ENCODE assay signal across 12 cellular contexts in genomic region chr6:142867988-142868818, GRCh38.
DNase-seq lines count a peak whose midpoint lies in the region; ATAC-seq and TF ChIP-seq lines count a peak whose summit lies in the region.
"Had no signal": no experiment of that assay in that cellular context is flagged by ENCODE, and none has a peak within 500 bp of the region (broad histone marks: within the 10 kb centered on the region; RNA-seq: fewer than 3 reads in every experiment).

No MANE protein-coding gene starts in this region.

- H3K4me2 ChIP-seq in IMR-90 (ENCODE audit: low read depth, low read length) = peak overlapping the region; percentile 90; the same call in 1 of the 2 replicates

- CTCF ChIA-PET in IMR-90 (lab: Yijun Ruan, JAX) = interaction anchor here (0.5 kb wide), 1 partner anchor 58 kb away, joined by 3 read pairs; no protein-coding TSS in a partner anchor
- CTCF ChIA-PET in RWPE1 (lab: Yijun Ruan, JAX) = interaction anchor here (0.6 kb wide), 1 partner anchor 643 kb away, joined by 3 read pairs; the partner anchor contains the start of gene FUCA2

- peaks cover 14% of the 10 kb centered on the region for H3K4me1 ChIP-seq in IMR-90 (ENCODE audit: control insufficient read depth, insufficient read depth, low read length)
- H3K4me1 ChIP-seq in transverse colon = peaks cover 5 to 39% (median 27%) of the 10 kb centered on the region in 4 donors

- in situ Hi-C loops in IMR-90 (cut with MboI; ENCODE audit: low sequenced_read_pairs) = no loop called here
- in situ Hi-C loops in brain microvascular endothelial cell (cut with HindIII; ENCODE audit: low pct_ligation_motif_present, low sequenced_read_pairs) = no loop called here
- in situ Hi-C loops in transverse colon (cut with MboI; ENCODE audit: low pct_ligation_motif_present in 1 of 4, low pct_unique_long_range_greater_than_20kb in 1 of 4, low sequenced_read_pairs in 3 of 4) = no loop called here

- H3K4ac ChIP-seq in IMR-90 (ENCODE audit: low read depth, low read length) = no peak overlapping the region

- intact Hi-C loops in IMR-90 (cut with micrococcal nuclease) (no loop called here), transverse colon (cut with DNase I; ENCODE audit: low total_unique reads) (no loop called here)

- H2AK9ac ChIP-seq in IMR-90 (replicated peaks; ENCODE audit: low read depth, low read length, poor library complexity) = no peak overlapping the region

- H2BK20ac ChIP-seq in IMR-90 (ENCODE audit: low read depth, low read length) = no peak overlapping the region

- H3K36me3 Mint-ChIP-seq in naive thymus-derived CD8-positive, alpha-beta T cell = peaks cover 0 to 8% (median 0%) of the 10 kb centered on the region in 3 donors

- H3K27ac ChIP-seq in IMR-90 (ENCODE audit: insufficient read depth, low read length) (no peak overlapping the region), brain microvascular endothelial cell (peak overlapping the region; percentile 26), transverse colon (peak overlapping the region in 1 of 4 donors; percentile 1), RWPE1 (no peak overlapping the region)
- H3K27ac ChIP-seq: neutrophil, uterus had no signal

- TF ChIP-seq CTCF in IMR-90 (conservative IDR thresholded peaks at IDR 0.05; ENCODE audit: low read depth, low read length) (no peak), brain microvascular endothelial cell (IDR thresholded peaks at IDR 0.05; ENCODE audit: low read depth, low read length, missing control alignments) (no peak), transverse colon (IDR thresholded peaks at IDR 0.05) (no peak), RWPE1 (conservative IDR thresholded peaks at IDR 0.05; ENCODE audit: low read depth) (no peak)

- H3K9me1 ChIP-seq in IMR-90 (ENCODE audit: insufficient read depth, low read length) = peaks cover 7% of the 10 kb centered on the region; the same call in 1 of the 2 replicates

- no peak overlapping the region for H2AK5ac ChIP-seq in IMR-90 (ENCODE audit: low read depth, low read length)

- no peak for TF ChIP-seq EP300 in transverse colon (IDR thresholded peaks at IDR 0.05; ENCODE audit: low read depth)

- DNase-seq in IMR-90 (peak; percentile 51), brain microvascular endothelial cell (no peak), transverse colon (no peak), ecto neural progenitor cell (ENCODE audit: low spot score) (no peak), RWPE1 (ENCODE audit: low spot score) (no peak)
- no peak for DNase-seq in naive thymus-derived CD8-positive, alpha-beta T cell
- DNase-seq: NCI-H2029 treated with DMSO at 0.1 percent for 48 hours, uterus had no signal

- 0 out of 2 replicates have a peak overlapping the region, but pooled peaks have one; percentile 28 for H3K23ac ChIP-seq in IMR-90 (ENCODE audit: low read depth, low read length)

- H2BK5ac ChIP-seq in IMR-90 (ENCODE audit: low read depth, low read length, poor library complexity, severe bottlenecking) = no peak overlapping the region

- TF ChIP-seq POLR2A in IMR-90 (IDR thresholded peaks at IDR 0.05; ENCODE audit: low read depth, low read length) (no peak), transverse colon (IDR thresholded peaks at IDR 0.05) (no peak)

- no peak overlapping the region for H3K9ac ChIP-seq in IMR-90 (ENCODE audit: low read depth, low read length)

- peak overlapping the region in 9 of 10 donors; percentile 45 to 78 (median 55) for H3K4me3 Mint-ChIP-seq in naive thymus-derived CD8-positive, alpha-beta T cell

- peaks cover 46 to 95% (median 87%) of the 10 kb centered on the region in 4 donors for H3K4me1 Mint-ChIP-seq in naive thymus-derived CD8-positive, alpha-beta T cell

- dilution Hi-C loops in IMR-90 (cut with HindIII; ENCODE audit: low sequenced_read_pairs, unreplicated experiment) = no loop called here

- POLR2A ChIA-PET in IMR-90 (lab: Charles Lee; ENCODE audit: unreplicated experiment) = no interaction called here
- POLR2A ChIA-PET in naive thymus-derived CD8-positive, alpha-beta T cell (lab: Charles Lee) = interaction anchor here (0.7 to 0.8 kb wide), 3 partner anchors 8 to 25 kb away, joined by 3 to 4 read pairs (median 3); no protein-coding TSS in a partner anchor
- POLR2A ChIA-PET in RWPE1 (lab: Yijun Ruan, JAX; ENCODE audit: low non-redundant PET) = no interaction called here

- peak overlapping the region; percentile 11; the same call in 1 of the 2 replicates for H3K18ac ChIP-seq in IMR-90 (ENCODE audit: low read depth, low read length)

- H2AFZ ChIP-seq in IMR-90 (replicated peaks; ENCODE audit: low read length, poor library complexity) = no peak overlapping the region

- BruUV-seq in IMR-90 (replicated peaks; lab: Mats Ljungman, UMichigan) = no TSS peak

- H3K27me3 Mint-ChIP-seq in naive thymus-derived CD8-positive, alpha-beta T cell = no peaks in the 10 kb centered on the region

- H2BK15ac ChIP-seq in IMR-90 (ENCODE audit: low read depth, low read length) = no peak overlapping the region

- no peak overlapping the region; the same call in 1 of the 2 replicates for H4K5ac ChIP-seq in IMR-90 (ENCODE audit: low read depth, low read length)

- TF ChIP-seq RAD21 in IMR-90 (IDR thresholded peaks at IDR 0.05; ENCODE audit: low read length) = no peak

- no peaks in the 10 kb centered on the region for H3K27me3 ChIP-seq in IMR-90 (ENCODE audit: control insufficient read depth, insufficient read depth, low read length)
- H3K27me3 ChIP-seq in brain microvascular endothelial cell (replicated peaks) = no peaks in the 10 kb centered on the region
- no peaks in the 10 kb centered on the region for H3K27me3 ChIP-seq in transverse colon
- H3K27me3 ChIP-seq: adrenal gland, neutrophil, uterus had no signal

- 17% methylated on average over 2 of the region's 5 CpGs; no CpG with 5 or more reads in 1 of the 2 experiments for WGBS in IMR-90 (ENCODE audit: extremely low coverage in 2 of 2, insufficient read length in 1 of 2), 2 experiments
- WGBS in transverse colon (ENCODE audit: low coverage in 1 of 2), 2 donors = 39 to 46% methylated on average over 5 of the region's 5 CpGs

- H3K56ac ChIP-seq in IMR-90 (ENCODE audit: extremely low read depth, insufficient read depth, low read length) = no peak overlapping the region

- no peak overlapping the region for H2BK120ac ChIP-seq in IMR-90 (ENCODE audit: low read depth, low read length)

- H3K36me3 ChIP-seq in IMR-90 (ENCODE audit: control insufficient read depth, insufficient read depth, low read length) = no peaks in the 10 kb centered on the region
- H3K36me3 ChIP-seq in brain microvascular endothelial cell (replicated peaks) = no peaks in the 10 kb centered on the region
- no peaks in the 10 kb centered on the region for H3K36me3 ChIP-seq in transverse colon
- H3K36me3 ChIP-seq: adrenal gland, neutrophil, uterus had no signal

- peak; percentile 47 for ATAC-seq in GM18909 (IDR thresholded peaks at IDR 0.05; ENCODE audit: poor library complexity, unreplicated experiment)
- ATAC-seq in IMR-90 (ENCODE audit: low read depth) = peak; percentile 35
- no peak for ATAC-seq in naive thymus-derived CD8-positive, alpha-beta T cell
- no peak for ATAC-seq in HG02870 (IDR thresholded peaks at IDR 0.05; ENCODE audit: unreplicated experiment)

- H4K91ac ChIP-seq in IMR-90 (ENCODE audit: insufficient read depth, low read depth, low read length) = no peak overlapping the region

- H4K20me1 ChIP-seq in IMR-90 (ENCODE audit: insufficient read depth, low read length) = no peaks in the 10 kb centered on the region

- no peak overlapping the region for H3K14ac ChIP-seq in IMR-90 (replicated peaks; ENCODE audit: low read depth, low read length)

- H3K79me1 ChIP-seq in IMR-90 (ENCODE audit: low read depth in 1 of 2, low read length in 2 of 2) = peaks cover 30 to 65% of the 10 kb centered on the region in 2 experiments

- H3K9me3 ChIP-seq in IMR-90 (ENCODE audit: control insufficient read depth, insufficient read depth, low read length) = no peaks in the 10 kb centered on the region
- no peaks in the 10 kb centered on the region for H3K9me3 ChIP-seq in transverse colon
- H3K9me3 ChIP-seq: adrenal gland, neutrophil, uterus had no signal

- H4K8ac ChIP-seq in IMR-90 (ENCODE audit: low read depth in 2 of 2, low read length in 2 of 2) = 0 out of 4 replicates have a peak overlapping the region, but pooled peaks of 1 of the 2 experiments have one; percentile 18

- H3K27ac Mint-ChIP-seq in naive thymus-derived CD8-positive, alpha-beta T cell = peak overlapping the region; percentile 17 to 83 (median 63)

- no peaks in the 10 kb centered on the region for H3K9me3 Mint-ChIP-seq in naive thymus-derived CD8-positive, alpha-beta T cell

- peak overlapping the region; percentile 36; the same call in 1 of the 2 replicates for H3K4me3 ChIP-seq in IMR-90 (ENCODE audit: insufficient read depth, low read depth, low read length)
- no peak overlapping the region for H3K4me3 ChIP-seq in brain microvascular endothelial cell (ENCODE audit: low read depth, low read length)
- no peak overlapping the region for H3K4me3 ChIP-seq in transverse colon
- H3K4me3 ChIP-seq: adrenal gland, uterus had no signal

TF ChIP-seq in IMR-90, 13 proteins besides CTCF, POLR2A, EP300 and RAD21:
- TF ChIP-seq CHD1 (IDR thresholded peaks at IDR 0.05; ENCODE audit: low read depth, low read length) = no peak
- no peak for TF ChIP-seq USF2 (IDR thresholded peaks at IDR 0.05; ENCODE audit: low read depth, low read length)
- TF ChIP-seq CEBPB (IDR thresholded peaks at IDR 0.05; ENCODE audit: low read depth, low read length) = peak; percentile 79
- no peak for TF ChIP-seq RFX5 (IDR thresholded peaks at IDR 0.05; ENCODE audit: low read depth, low read length)
- no peak for TF ChIP-seq MAFK (IDR thresholded peaks at IDR 0.05; ENCODE audit: low read depth, low read length)
- TF ChIP-seq MAZ (IDR thresholded peaks at IDR 0.05; ENCODE audit: borderline replicate concordance, low read depth, low read length) = no peak
- no peak for TF ChIP-seq FOS (IDR thresholded peaks at IDR 0.05; ENCODE audit: low read depth, low read length)
TF ChIP-seq in IMR-90: peak in this region for 1.

Comparison
In these comparisons a context has a peak if more than half of its experiments do, and no peak if none do; other contexts are left out.
1. ATAC-seq: peak in GM18909 (single experiment) and IMR-90 (single experiment); none in naive thymus-derived CD8-positive, alpha-beta T cell (0 of 2) and HG02870 (single experiment).